Comparison of ENCODE assay signal across 1 cellular context in the genomic region with DNA sequence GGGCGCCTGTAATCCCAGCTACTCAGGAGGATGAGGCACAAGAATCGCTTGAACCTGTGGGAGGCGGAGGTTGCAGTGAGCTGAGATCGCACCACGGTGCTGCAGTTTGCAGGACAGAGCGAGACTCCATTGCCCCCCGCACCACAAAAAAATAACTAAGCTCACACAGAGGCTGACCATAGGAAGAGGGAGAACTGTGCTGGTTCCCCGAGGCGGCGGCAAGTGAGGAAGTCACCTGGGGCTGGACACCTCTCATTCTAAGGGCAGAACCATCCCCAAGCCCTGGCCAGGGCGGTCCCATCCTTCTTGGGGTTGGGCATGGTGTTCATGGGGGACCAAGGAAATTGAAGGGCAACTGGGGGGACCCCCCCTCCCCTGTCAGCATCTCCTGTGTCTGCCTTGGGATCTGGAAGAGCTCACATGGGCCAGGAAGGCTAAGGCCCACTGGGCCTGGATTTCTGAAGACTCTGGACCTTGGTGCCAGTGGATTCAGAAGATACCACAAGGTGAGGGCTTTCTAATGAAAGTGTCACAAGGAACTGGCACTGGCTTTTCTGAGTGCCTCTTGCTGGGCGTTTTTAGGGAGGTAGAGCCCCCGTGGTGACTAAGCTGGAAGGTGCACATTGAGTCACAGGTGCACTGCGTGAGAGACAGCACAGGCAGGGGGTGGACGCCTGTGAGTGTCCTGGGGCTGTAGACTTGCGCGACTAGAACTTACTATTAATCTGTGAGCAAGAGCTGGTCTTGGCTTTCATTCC.
TF ChIP-seq lines count a peak whose summit lies in the region.

No MANE protein-coding gene starts in this region.

TF ChIP-seq in GM12878, 131 proteins besides CTCF, POLR2A, EP300 and RAD21:
- no peak for TF ChIP-seq RBBP5 (conservative IDR thresholded peaks at IDR 0.05)
- TF ChIP-seq, protein P1, sequence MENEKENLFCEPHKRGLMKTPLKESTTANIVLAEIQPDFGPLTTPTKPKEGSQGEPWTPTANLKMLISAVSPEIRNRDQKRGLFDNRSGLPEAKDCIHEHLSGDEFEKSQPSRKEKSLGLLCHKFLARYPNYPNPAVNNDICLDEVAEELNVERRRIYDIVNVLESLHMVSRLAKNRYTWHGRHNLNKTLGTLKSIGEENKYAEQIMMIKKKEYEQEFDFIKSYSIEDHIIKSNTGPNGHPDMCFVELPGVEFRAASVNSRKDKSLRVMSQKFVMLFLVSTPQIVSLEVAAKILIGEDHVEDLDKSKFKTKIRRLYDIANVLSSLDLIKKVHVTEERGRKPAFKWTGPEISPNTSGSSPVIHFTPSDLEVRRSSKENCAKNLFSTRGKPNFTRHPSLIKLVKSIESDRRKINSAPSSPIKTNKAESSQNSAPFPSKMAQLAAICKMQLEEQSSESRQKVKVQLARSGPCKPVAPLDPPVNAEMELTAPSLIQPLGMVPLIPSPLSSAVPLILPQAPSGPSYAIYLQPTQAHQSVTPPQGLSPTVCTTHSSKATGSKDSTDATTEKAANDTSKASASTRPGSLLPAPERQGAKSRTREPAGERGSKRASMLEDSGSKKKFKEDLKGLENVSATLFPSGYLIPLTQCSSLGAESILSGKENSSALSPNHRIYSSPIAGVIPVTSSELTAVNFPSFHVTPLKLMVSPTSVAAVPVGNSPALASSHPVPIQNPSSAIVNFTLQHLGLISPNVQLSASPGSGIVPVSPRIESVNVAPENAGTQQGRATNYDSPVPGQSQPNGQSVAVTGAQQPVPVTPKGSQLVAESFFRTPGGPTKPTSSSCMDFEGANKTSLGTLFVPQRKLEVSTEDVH (IDR thresholded peaks at IDR 0.05; ENCODE audit: low read depth, partially characterized antibody): no peak
- TF ChIP-seq, protein P2, sequence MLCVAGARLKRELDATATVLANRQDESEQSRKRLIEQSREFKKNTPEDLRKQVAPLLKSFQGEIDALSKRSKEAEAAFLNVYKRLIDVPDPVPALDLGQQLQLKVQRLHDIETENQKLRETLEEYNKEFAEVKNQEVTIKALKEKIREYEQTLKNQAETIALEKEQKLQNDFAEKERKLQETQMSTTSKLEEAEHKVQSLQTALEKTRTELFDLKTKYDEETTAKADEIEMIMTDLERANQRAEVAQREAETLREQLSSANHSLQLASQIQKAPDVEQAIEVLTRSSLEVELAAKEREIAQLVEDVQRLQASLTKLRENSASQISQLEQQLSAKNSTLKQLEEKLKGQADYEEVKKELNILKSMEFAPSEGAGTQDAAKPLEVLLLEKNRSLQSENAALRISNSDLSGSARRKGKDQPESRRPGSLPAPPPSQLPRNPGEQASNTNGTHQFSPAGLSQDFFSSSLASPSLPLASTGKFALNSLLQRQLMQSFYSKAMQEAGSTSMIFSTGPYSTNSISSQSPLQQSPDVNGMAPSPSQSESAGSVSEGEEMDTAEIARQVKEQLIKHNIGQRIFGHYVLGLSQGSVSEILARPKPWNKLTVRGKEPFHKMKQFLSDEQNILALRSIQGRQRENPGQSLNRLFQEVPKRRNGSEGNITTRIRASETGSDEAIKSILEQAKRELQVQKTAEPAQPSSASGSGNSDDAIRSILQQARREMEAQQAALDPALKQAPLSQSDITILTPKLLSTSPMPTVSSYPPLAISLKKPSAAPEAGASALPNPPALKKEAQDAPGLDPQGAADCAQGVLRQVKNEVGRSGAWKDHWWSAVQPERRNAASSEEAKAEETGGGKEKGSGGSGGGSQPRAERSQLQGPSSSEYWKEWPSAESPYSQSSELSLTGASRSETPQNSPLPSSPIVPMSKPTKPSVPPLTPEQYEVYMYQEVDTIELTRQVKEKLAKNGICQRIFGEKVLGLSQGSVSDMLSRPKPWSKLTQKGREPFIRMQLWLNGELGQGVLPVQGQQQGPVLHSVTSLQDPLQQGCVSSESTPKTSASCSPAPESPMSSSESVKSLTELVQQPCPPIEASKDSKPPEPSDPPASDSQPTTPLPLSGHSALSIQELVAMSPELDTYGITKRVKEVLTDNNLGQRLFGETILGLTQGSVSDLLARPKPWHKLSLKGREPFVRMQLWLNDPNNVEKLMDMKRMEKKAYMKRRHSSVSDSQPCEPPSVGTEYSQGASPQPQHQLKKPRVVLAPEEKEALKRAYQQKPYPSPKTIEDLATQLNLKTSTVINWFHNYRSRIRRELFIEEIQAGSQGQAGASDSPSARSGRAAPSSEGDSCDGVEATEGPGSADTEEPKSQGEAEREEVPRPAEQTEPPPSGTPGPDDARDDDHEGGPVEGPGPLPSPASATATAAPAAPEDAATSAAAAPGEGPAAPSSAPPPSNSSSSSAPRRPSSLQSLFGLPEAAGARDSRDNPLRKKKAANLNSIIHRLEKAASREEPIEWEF (IDR thresholded peaks at IDR 0.05; ENCODE audit: insufficient replicate concordance, low read depth, low read length): no peak
- TF ChIP-seq, protein P3, sequence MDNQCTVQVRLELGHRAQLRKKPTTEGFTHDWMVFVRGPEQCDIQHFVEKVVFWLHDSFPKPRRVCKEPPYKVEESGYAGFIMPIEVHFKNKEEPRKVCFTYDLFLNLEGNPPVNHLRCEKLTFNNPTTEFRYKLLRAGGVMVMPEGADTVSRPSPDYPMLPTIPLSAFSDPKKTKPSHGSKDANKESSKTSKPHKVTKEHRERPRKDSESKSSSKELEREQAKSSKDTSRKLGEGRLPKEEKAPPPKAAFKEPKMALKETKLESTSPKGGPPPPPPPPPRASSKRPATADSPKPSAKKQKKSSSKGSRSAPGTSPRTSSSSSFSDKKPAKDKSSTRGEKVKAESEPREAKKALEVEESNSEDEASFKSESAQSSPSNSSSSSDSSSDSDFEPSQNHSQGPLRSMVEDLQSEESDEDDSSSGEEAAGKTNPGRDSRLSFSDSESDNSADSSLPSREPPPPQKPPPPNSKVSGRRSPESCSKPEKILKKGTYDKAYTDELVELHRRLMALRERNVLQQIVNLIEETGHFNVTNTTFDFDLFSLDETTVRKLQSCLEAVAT (IDR thresholded peaks at IDR 0.05): peak; percentile 69; the same call in 1 of the 2 replicates
- TF ChIP-seq, protein P4, sequence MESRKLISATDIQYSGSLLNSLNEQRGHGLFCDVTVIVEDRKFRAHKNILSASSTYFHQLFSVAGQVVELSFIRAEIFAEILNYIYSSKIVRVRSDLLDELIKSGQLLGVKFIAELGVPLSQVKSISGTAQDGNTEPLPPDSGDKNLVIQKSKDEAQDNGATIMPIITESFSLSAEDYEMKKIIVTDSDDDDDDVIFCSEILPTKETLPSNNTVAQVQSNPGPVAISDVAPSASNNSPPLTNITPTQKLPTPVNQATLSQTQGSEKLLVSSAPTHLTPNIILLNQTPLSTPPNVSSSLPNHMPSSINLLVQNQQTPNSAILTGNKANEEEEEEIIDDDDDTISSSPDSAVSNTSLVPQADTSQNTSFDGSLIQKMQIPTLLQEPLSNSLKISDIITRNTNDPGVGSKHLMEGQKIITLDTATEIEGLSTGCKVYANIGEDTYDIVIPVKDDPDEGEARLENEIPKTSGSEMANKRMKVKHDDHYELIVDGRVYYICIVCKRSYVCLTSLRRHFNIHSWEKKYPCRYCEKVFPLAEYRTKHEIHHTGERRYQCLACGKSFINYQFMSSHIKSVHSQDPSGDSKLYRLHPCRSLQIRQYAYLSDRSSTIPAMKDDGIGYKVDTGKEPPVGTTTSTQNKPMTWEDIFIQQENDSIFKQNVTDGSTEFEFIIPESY (IDR thresholded peaks at IDR 0.05): no peak
- TF ChIP-seq TCF12 (IDR thresholded peaks at IDR 0.05; ENCODE audit: low read depth, low read length): 0 out of 2 replicates have a peak, but pooled peaks have one; percentile 19
- peak; percentile 81 for TF ChIP-seq MTA3 (IDR thresholded peaks at IDR 0.05; ENCODE audit: borderline replicate concordance, low read length)
- TF ChIP-seq, protein P5, sequence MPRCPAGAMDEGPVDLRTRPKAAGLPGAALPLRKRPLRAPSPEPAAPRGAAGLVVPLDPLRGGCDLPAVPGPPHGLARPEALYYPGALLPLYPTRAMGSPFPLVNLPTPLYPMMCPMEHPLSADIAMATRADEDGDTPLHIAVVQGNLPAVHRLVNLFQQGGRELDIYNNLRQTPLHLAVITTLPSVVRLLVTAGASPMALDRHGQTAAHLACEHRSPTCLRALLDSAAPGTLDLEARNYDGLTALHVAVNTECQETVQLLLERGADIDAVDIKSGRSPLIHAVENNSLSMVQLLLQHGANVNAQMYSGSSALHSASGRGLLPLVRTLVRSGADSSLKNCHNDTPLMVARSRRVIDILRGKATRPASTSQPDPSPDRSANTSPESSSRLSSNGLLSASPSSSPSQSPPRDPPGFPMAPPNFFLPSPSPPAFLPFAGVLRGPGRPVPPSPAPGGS (IDR thresholded peaks at IDR 0.05; ENCODE audit: borderline replicate concordance, insufficient read depth, low read depth, low read length, poor library complexity, severe bottlenecking): peak; percentile 76
- TF ChIP-seq, protein P6, sequence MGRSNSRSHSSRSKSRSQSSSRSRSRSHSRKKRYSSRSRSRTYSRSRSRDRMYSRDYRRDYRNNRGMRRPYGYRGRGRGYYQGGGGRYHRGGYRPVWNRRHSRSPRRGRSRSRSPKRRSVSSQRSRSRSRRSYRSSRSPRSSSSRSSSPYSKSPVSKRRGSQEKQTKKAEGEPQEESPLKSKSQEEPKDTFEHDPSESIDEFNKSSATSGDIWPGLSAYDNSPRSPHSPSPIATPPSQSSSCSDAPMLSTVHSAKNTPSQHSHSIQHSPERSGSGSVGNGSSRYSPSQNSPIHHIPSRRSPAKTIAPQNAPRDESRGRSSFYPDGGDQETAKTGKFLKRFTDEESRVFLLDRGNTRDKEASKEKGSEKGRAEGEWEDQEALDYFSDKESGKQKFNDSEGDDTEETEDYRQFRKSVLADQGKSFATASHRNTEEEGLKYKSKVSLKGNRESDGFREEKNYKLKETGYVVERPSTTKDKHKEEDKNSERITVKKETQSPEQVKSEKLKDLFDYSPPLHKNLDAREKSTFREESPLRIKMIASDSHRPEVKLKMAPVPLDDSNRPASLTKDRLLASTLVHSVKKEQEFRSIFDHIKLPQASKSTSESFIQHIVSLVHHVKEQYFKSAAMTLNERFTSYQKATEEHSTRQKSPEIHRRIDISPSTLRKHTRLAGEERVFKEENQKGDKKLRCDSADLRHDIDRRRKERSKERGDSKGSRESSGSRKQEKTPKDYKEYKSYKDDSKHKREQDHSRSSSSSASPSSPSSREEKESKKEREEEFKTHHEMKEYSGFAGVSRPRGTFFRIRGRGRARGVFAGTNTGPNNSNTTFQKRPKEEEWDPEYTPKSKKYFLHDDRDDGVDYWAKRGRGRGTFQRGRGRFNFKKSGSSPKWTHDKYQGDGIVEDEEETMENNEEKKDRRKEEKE (IDR thresholded peaks at IDR 0.05): 0 out of 2 replicates have a peak, but pooled peaks have one; percentile 4
- peak; percentile 85 for TF ChIP-seq BACH1 (IDR thresholded peaks at IDR 0.05; ENCODE audit: borderline replicate concordance)
- TF ChIP-seq, protein P7, sequence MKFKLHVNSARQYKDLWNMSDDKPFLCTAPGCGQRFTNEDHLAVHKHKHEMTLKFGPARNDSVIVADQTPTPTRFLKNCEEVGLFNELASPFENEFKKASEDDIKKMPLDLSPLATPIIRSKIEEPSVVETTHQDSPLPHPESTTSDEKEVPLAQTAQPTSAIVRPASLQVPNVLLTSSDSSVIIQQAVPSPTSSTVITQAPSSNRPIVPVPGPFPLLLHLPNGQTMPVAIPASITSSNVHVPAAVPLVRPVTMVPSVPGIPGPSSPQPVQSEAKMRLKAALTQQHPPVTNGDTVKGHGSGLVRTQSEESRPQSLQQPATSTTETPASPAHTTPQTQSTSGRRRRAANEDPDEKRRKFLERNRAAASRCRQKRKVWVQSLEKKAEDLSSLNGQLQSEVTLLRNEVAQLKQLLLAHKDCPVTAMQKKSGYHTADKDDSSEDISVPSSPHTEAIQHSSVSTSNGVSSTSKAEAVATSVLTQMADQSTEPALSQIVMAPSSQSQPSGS (IDR thresholded peaks at IDR 0.05; ENCODE audit: low read length): peak; percentile 14
- TF ChIP-seq ZZZ3 (IDR thresholded peaks at IDR 0.05; ENCODE audit: control insufficient read depth, insufficient read length, low read depth): no peak
- no peak for TF ChIP-seq MEF2B (IDR thresholded peaks at IDR 0.05; ENCODE audit: partially characterized antibody, poor library complexity, severe bottlenecking)
- TF ChIP-seq KLF5 (IDR thresholded peaks at IDR 0.05; ENCODE audit: partially characterized antibody): no peak
- TF ChIP-seq POLR2AphosphoS2 (IDR thresholded peaks at IDR 0.05; ENCODE audit: low read depth, low read length): peak; percentile 19; the same call in 1 of the 2 replicates
- no peak for TF ChIP-seq RFX5 (IDR thresholded peaks at IDR 0.05; ENCODE audit: low read depth, low read length)
- TF ChIP-seq SMAD5 (IDR thresholded peaks at IDR 0.05; ENCODE audit: low read depth): peak; percentile 69
- TF ChIP-seq, protein P8, sequence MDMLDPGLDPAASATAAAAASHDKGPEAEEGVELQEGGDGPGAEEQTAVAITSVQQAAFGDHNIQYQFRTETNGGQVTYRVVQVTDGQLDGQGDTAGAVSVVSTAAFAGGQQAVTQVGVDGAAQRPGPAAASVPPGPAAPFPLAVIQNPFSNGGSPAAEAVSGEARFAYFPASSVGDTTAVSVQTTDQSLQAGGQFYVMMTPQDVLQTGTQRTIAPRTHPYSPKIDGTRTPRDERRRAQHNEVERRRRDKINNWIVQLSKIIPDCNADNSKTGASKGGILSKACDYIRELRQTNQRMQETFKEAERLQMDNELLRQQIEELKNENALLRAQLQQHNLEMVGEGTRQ (IDR thresholded peaks at IDR 0.05; ENCODE audit: borderline replicate concordance, low read depth, low read length): no peak
- TF ChIP-seq NRF1 (conservative IDR thresholded peaks at IDR 0.05; ENCODE audit: low read depth, low read length): no peak
- TF ChIP-seq PAX5 (IDR thresholded peaks at IDR 0.05; ENCODE audit: borderline replicate concordance, low read depth, low read length): no peak
- 0 out of 2 replicates have a peak, but pooled peaks have one; percentile 43 for TF ChIP-seq CHD2 (IDR thresholded peaks at IDR 0.05; ENCODE audit: borderline replicate concordance, low read depth, low read length)
- 0 out of 2 replicates have a peak, but pooled peaks have one; percentile 17 for TF ChIP-seq NFIC (IDR thresholded peaks at IDR 0.05; ENCODE audit: low read depth, low read length)
- TF ChIP-seq, protein P9, sequence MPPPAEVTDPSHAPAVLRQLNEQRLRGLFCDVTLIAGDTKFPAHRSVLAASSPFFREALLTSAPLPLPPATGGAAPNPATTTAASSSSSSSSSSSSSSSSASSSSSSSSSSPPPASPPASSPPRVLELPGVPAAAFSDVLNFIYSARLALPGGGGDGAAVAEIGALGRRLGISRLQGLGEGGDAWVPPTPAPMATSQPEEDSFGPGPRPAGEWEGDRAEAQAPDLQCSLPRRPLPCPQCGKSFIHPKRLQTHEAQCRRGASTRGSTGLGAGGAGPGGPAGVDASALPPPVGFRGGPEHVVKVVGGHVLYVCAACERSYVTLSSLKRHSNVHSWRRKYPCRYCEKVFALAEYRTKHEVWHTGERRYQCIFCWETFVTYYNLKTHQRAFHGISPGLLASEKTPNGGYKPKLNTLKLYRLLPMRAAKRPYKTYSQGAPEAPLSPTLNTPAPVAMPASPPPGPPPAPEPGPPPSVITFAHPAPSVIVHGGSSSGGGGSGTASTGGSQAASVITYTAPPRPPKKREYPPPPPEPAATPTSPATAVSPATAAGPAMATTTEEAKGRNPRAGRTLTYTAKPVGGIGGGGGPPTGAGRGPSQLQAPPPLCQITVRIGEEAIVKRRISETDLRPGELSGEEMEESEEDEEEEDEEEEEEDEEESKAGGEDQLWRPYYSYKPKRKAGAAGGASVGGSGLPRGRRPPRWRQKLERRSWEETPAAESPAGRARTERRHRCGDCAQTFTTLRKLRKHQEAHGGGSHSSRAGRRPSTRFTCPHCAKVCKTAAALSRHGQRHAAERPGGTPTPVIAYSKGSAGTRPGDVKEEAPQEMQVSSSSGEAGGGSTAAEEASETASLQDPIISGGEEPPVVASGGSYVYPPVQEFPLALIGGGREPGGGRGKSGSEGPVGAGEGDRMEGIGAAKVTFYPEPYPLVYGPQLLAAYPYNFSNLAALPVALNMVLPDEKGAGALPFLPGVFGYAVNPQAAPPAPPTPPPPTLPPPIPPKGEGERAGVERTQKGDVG (CRISPR knock-in tag; IDR thresholded peaks at IDR 0.05): 0 out of 2 replicates have a peak, but pooled peaks have one; percentile 35
- TF ChIP-seq POLR2AphosphoS5 (IDR thresholded peaks at IDR 0.05; ENCODE audit: low read length): peak; percentile 94
- no peak for TF ChIP-seq ZSCAN29 (IDR thresholded peaks at IDR 0.05)
- TF ChIP-seq PML (IDR thresholded peaks at IDR 0.05; ENCODE audit: low read length): peak; percentile 79
- no peak for TF ChIP-seq EED (IDR thresholded peaks at IDR 0.05; ENCODE audit: low read depth)
